14 cellular contexts compared by ENCODE assay signal in the genomic region with DNA sequence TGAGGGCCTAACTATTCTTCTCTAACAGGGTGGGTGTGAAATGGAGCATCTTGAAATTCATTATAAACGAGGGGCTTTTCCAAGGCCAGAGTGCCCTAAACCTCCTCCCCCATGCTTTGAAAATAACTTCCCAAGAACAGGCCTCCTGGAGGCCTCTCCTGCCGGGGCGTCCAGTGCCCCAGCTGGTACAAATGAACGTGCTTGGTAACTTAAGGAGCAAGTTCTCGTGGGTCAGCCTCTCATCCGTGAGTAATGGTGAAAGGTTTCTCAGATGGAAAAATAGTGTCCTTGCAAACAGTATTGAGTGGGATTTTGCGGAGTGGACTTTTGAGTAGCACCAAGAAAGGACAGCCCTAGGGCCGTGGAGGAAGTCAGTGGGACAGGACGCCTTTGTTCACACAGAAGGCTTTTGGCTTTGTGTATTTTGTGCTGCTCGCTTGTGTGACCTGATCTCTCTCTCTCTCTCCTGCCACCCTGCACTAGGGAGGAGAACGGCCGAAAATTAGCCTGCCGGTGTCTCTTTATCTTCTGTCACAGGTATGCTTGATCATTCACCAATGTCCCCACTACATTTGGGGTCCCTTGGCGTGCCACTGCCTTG. TPM values are rescaled to one million over a fixed set of nuclear protein-coding genes. Genes with fewer than 3 reads are reported as not detected.
DNase-seq lines count a peak whose midpoint lies in the region; ATAC-seq and TF ChIP-seq lines count a peak whose summit lies in the region.
"Had no signal": no experiment of that assay in that cellular context is flagged by ENCODE, and none has a peak within 500 bp of the region (broad histone marks: within the 10 kb centered on the region; RNA-seq: fewer than 3 reads in every experiment).

No MANE protein-coding gene starts in this region.

- no peaks in the 10 kb centered on the region for H3K9me3 Mint-ChIP-seq in activated CD4-positive, alpha-beta T cell treated with anti-CD3 and anti-CD28 coated beads, Interleukin-2, amount 10 ng/mL, durations not matched to agents 7 days and 5 days

- no peaks in the 10 kb centered on the region for H3K27me3 Mint-ChIP-seq in activated CD4-positive, alpha-beta T cell treated with anti-CD3 and anti-CD28 coated beads, Interleukin-2, amount 10 ng/mL, durations not matched to agents 7 days and 5 days

- CTCF ChIA-PET in activated CD4-positive, alpha-beta T cell treated with anti-CD3 and anti-CD28 coated beads, Interleukin-2, amount 10 ng/mL, durations not matched to agents 7 days and 5 days (lab: Charles Lee), result interaction anchor here (1.7 to 2.2 kb wide), 2 partner anchors 14 to 115 kb away, joined by 4 to 5 read pairs; no protein-coding TSS in a partner anchor

- WGBS in mesodermal cell (ENCODE audit: insufficient coverage in 2 of 2), 2 experiments, result 83 to 86% methylated on average over 10 to 13 of the region's 14 CpGs

- H3K4me1 Mint-ChIP-seq in activated CD4-positive, alpha-beta T cell treated with anti-CD3 and anti-CD28 coated beads, Interleukin-2, amount 10 ng/mL, durations not matched to agents 7 days and 5 days, result peaks cover 88% of the 10 kb centered on the region

- H3K36me3 ChIP-seq in ascending aorta (peaks cover 0 to 26% of the 10 kb centered on the region in 2 donors), mesodermal cell (ENCODE audit: control insufficient read depth, insufficient read depth, low read length) (peaks cover 55% of the 10 kb centered on the region)

- no peak for TF ChIP-seq CTCF in ascending aorta (IDR thresholded peaks at IDR 0.05)

- no peak for ATAC-seq in Right ventricle myocardium superior (ENCODE audit: poor library complexity)

- no peak for DNase-seq in activated CD4-positive, alpha-beta T cell treated with anti-CD3 and anti-CD28 coated beads, Interleukin-2, amount 10 ng/mL, durations not matched to agents 7 days and 5 days
- no peak for DNase-seq in activated CD4-positive, alpha-beta T cell treated with anti-CD3 and anti-CD28 coated beads, Interleukin-2, amount 50 U/mL, for 48 hours
- DNase-seq in ascending aorta (ENCODE audit: low spot score in 2 of 2) (no peak), superior temporal gyrus (ENCODE audit: extremely low spot score) (peak; percentile 23), NCI-H2227 treated with DMSO at 0.1 percent for 48 hours (lab: John Stamatoyannopoulos, UW) (no peak), NCI-H2171 treated with DMSO at 0.1 percent for 48 hours (lab: John Stamatoyannopoulos, UW) (no peak), Right ventricle myocardium superior (no peak)
- DNase-seq: adrenal gland, Calu3, NCI-H446, T1000 had no signal

- H3K9me3 ChIP-seq in ascending aorta (no peaks in the 10 kb centered on the region), mesodermal cell (ENCODE audit: control insufficient read depth, low read length) (no peaks in the 10 kb centered on the region)
- H3K9me3 ChIP-seq: adrenal gland, tibial nerve had no signal

- peaks cover 54% of the 10 kb centered on the region for H3K36me3 Mint-ChIP-seq in activated CD4-positive, alpha-beta T cell treated with anti-CD3 and anti-CD28 coated beads, Interleukin-2, amount 10 ng/mL, durations not matched to agents 7 days and 5 days (ENCODE audit: low read depth)

- H3K4me3 ChIP-seq in ascending aorta (no peak overlapping the region), mesodermal cell (ENCODE audit: extremely low read depth, insufficient read depth, low read length, poor library complexity, severe bottlenecking) (no peak overlapping the region)
- H3K4me3 ChIP-seq: adrenal gland, smooth muscle cell, tibial nerve had no signal

- no peaks in the 10 kb centered on the region for H3K27me3 ChIP-seq in ascending aorta
- H3K27me3 ChIP-seq: adrenal gland, tibial nerve had no signal

- peaks cover 0 to 14% of the 10 kb centered on the region in 2 donors for H3K4me1 ChIP-seq in ascending aorta
- H3K4me1 ChIP-seq in mesodermal cell (ENCODE audit: control insufficient read depth, insufficient read depth, low read length, poor library complexity, severe bottlenecking), result no peaks in the 10 kb centered on the region
- H3K4me1 ChIP-seq: adrenal gland had no signal

- POLR2A ChIA-PET in activated CD4-positive, alpha-beta T cell treated with anti-CD3 and anti-CD28 coated beads, Interleukin-2, amount 10 ng/mL, durations not matched to agents 7 days and 5 days (lab: Charles Lee), result no interaction called here

- H3K27ac ChIP-seq in ascending aorta (peak overlapping the region; percentile 76 to 77), mesodermal cell (ENCODE audit: low read depth, low read length, severe bottlenecking) (peak overlapping the region; percentile 43)

- intact Hi-C loops in ascending aorta (cut with DNase I), result no loop called here
- intact Hi-C loops in Right ventricle myocardium superior (cut with DNase I), result loop anchor here (10.0 kb wide), 1 partner anchor 126 kb away; no protein-coding TSS in a partner anchor

- no peak overlapping the region for H3K4me3 Mint-ChIP-seq in activated CD4-positive, alpha-beta T cell treated with anti-CD3 and anti-CD28 coated beads, Interleukin-2, amount 10 ng/mL, durations not matched to agents 7 days and 5 days

- peak overlapping the region; percentile 50 for H3K27ac Mint-ChIP-seq in activated CD4-positive, alpha-beta T cell treated with anti-CD3 and anti-CD28 coated beads, Interleukin-2, amount 10 ng/mL, durations not matched to agents 7 days and 5 days

RNA-seq across cellular contexts. Expression of gene CLEC16A, which starts 34.6 kb away (rescaled TPM):
- 10 to 100 TPM; 30.9 to 35.1 TPM for total RNA-seq in activated CD4-positive, alpha-beta T cell treated with anti-CD3 and anti-CD28 coated beads, Interleukin-2, amount 10 ng/mL, durations not matched to agents 7 days and 5 days
- total RNA-seq in ascending aorta, result 16.2 TPM
- 18.3 TPM for polyA plus RNA-seq in mesodermal cell (2013, experiment 1 of 2)
- polyA plus RNA-seq in mesodermal cell (2013, experiment 2 of 2), result 17.3 TPM
- total RNA-seq in Right ventricle myocardium superior, result 20.9 TPM

RNA-seq across cellular contexts. Expression of gene DEXI, which starts 36.7 kb away (rescaled TPM):
- 10 to 100 TPM; 29.2 to 36.9 TPM for total RNA-seq in activated CD4-positive, alpha-beta T cell treated with anti-CD3 and anti-CD28 coated beads, Interleukin-2, amount 10 ng/mL, durations not matched to agents 7 days and 5 days
- total RNA-seq in ascending aorta (94.2 TPM), Right ventricle myocardium superior (112 TPM)
- polyA plus RNA-seq in mesodermal cell (2013, experiment 1 of 2), result 36.9 TPM
- 34.8 TPM for polyA plus RNA-seq in mesodermal cell (2013, experiment 2 of 2)
